23 cellular contexts compared by ENCODE assay signal in the genomic region with DNA sequence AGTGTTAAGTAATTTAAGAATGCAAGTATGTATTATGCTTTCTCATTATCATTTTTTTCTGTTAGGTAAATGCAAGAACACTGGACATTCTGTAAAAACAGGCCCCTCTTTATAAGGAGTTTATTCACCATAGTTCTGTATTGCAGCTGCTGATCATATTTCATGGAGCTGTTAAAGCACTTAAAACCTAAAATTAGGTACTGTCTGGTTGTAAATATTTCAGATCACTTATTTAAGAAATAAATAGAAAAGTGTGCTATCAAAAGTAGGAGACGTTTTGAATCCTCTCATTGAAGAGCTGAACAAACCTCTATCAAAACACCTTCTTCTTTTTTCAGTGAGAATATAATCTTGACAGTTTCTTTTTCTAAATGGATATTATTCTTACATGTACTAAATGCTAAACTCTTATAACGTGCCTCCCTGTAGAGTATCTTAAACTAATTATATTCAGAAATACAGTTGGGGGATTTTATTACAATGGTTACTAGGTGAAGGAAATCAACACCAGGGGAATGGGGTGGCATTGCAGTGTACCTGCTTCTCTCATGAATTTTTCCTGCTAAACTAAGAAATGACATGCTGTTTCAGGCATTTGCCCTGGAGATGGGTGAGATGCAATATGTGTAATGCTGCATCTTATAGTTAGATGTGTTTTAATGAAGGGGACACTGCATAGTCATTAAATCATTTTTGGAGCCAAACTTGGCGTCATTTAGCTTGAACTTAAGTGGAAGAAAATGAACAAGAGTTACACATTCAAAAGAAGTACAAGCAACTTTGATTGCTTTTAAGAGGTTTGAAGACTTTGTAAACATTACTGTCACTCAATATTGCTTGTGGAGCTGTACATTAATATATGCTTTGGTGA. TPM values are rescaled to one million over a fixed set of nuclear protein-coding genes. Genes with fewer than 3 reads are reported as not detected.
DNase-seq lines count a peak whose midpoint lies in the region; ATAC-seq, FAIRE-seq and TF ChIP-seq lines count a peak whose summit lies in the region.
"Had no signal": no experiment of that assay in that cellular context is flagged by ENCODE, and none has a peak within 500 bp of the region (broad histone marks: within the 10 kb centered on the region; RNA-seq: fewer than 3 reads in every experiment).

No MANE protein-coding gene starts in this region.

- in situ Hi-C loops in gastrocnemius medialis (cut with MboI; ENCODE audit: low sequenced_read_pairs in 4 of 4) = loop anchor here in 1 of 4 donors (10.0 kb wide), 2 partner anchors 110 to 190 kb away; no protein-coding TSS in a partner anchor
- in situ Hi-C loops in HepG2 (cut with HindIII; ENCODE audit: extremely low pct_ligation_motif_present, low pct_unique_long_range_greater_than_20kb) = no loop called here

- intact Hi-C loops in gastrocnemius medialis (cut with DNase I; ENCODE audit: low total_unique reads) (no loop called here), HepG2 (cut with micrococcal nuclease; ENCODE audit: unreplicated experiment) (no loop called here)

- FAIRE-seq in HepG2 (lab: Jason Lieb, UNC) = no peak
- FAIRE-seq: G401.6 had no signal

- TF ChIP-seq EP300 in HepG2 (IDR thresholded peaks at IDR 0.05; ENCODE audit: low read depth in 2 of 2, low read length in 2 of 2) (no peak), HepG2 (CRISPR knock-in tag; IDR thresholded peaks at IDR 0.05; ENCODE audit: borderline replicate concordance) (no peak)

- POLR2A ChIA-PET in HepG2 (lab: Yijun Ruan, JAX) = no interaction called here

- no peak overlapping the region for H2AFZ ChIP-seq in HepG2 (ENCODE audit: low read length)

- no peaks in the 10 kb centered on the region for H4K20me1 ChIP-seq in HepG2 (ENCODE audit: insufficient read depth, low read length)

- H3K79me2 ChIP-seq in HepG2 (ENCODE audit: insufficient read depth, low read length) = no peaks in the 10 kb centered on the region

- H3K27ac ChIP-seq in gastrocnemius medialis (peak overlapping the region; percentile 95 to 99 (median 96)), HepG2 (ENCODE audit: extremely low read length, insufficient read depth, low read length) (no peak overlapping the region)

- H3K4me3 ChIP-seq in WI38 (ENCODE audit: low read depth, low read length) (peak overlapping the region; percentile 97), gastrocnemius medialis (peak overlapping the region; percentile 35 to 94 (median 80)), HepG2 (replicated peaks in 1 of 3; ENCODE audit: insufficient read depth in 1 of 3, low read depth in 2 of 3, low read length in 3 of 3) (no peak overlapping the region)
- H3K4me3 ChIP-seq: smooth muscle cell had no signal

- ATAC-seq in gastrocnemius medialis = no peak
- no peak for ATAC-seq in HG02840 (IDR thresholded peaks at IDR 0.05; ENCODE audit: low FRiP score, unreplicated experiment)
- no peak for ATAC-seq in HepG2

- no peak overlapping the region for H3K9ac ChIP-seq in HepG2 (ENCODE audit: insufficient read depth, low read depth, low read length)

- no peaks in the 10 kb centered on the region for H3K9me3 ChIP-seq in gastrocnemius medialis
- no peaks in the 10 kb centered on the region for H3K9me3 ChIP-seq in HepG2 (ENCODE audit: low read length)

- H3K4me2 ChIP-seq in HepG2 (ENCODE audit: low read depth, low read length) = no peak overlapping the region
- H3K4me2 ChIP-seq: smooth muscle cell had no signal

- 0% methylated on average over 3 of the region's 3 CpGs for WGBS in HepG2 (ENCODE audit: low lambda C conversion rate)

- CTCF ChIA-PET in HepG2 (lab: Yijun Ruan, JAX; ENCODE audit: low intra/inter-chr PET ratio, low total read pairs) = no interaction called here

- TF ChIP-seq CTCF in WI38 (IDR thresholded peaks at IDR 0.05; ENCODE audit: low read depth, low read length) (no peak), gastrocnemius medialis (IDR thresholded peaks at IDR 0.05 in 4 of 5, conservative IDR thresholded peaks at IDR 0.05 in 1 of 5) (no peak), HepG2 (CRISPR knock-in tag; IDR thresholded peaks at IDR 0.05) (no peak)

- TF ChIP-seq POLR2A in gastrocnemius medialis (IDR thresholded peaks at IDR 0.05) (no peak), HepG2 (IDR thresholded peaks at IDR 0.05; ENCODE audit: insufficient read depth in 1 of 2, low read depth in 2 of 2, low read length in 2 of 2) (no peak)

- DNase-seq in NCI-H1092 treated with DMSO at 0.1 percent for 48 hours (lab: John Stamatoyannopoulos, UW) (peak; percentile 74), NCI-H1092 (lab: John Stamatoyannopoulos, UW) (no peak), M059J (ENCODE audit: low read depth) (peak; percentile 62), gastrocnemius medialis (no peak), SHP77 (lab: John Stamatoyannopoulos, UW) (no peak), HepG2 (ENCODE audit: low spot score) (no peak)
- DNase-seq: 8988T; activated CD4-positive, alpha-beta memory T cell treated with anti-CD3 and anti-CD28 coated beads, Interleukin-2, amount 10 ng/mL, durations not matched to agents 7 days and 5 days; AML-193; CD8-positive, alpha-beta memory T cell; DMS53; HFFc6; Karpas-422; mammary epithelial cell; NCI-H1105; NCI-H526; stimulated activated CD4-positive, alpha-beta T cell treated with anti-CD3 and anti-CD28 coated beads, Interleukin-2, amount 100 ng/mL, for 24 hours; trophoblast cell had no signal

- no peak for TF ChIP-seq RAD21 in HepG2 (CRISPR knock-in tag; IDR thresholded peaks at IDR 0.05)

- no TSS peak for BruUV-seq in HepG2 (replicated peaks; lab: Mats Ljungman, UMichigan)

- no peaks in the 10 kb centered on the region for H3K27me3 ChIP-seq in gastrocnemius medialis
- peaks cover 8 to 36% of the 10 kb centered on the region in 2 experiments for H3K27me3 ChIP-seq in HepG2 (ENCODE audit: control insufficient read depth in 1 of 2, insufficient read depth in 2 of 2, low read length in 2 of 2)

- H3K36me3 ChIP-seq in gastrocnemius medialis = no peaks in the 10 kb centered on the region
- no peaks in the 10 kb centered on the region for H3K36me3 ChIP-seq in HepG2 (replicated peaks in 1 of 2; ENCODE audit: control insufficient read depth in 1 of 2, insufficient read depth in 2 of 2, low read length in 2 of 2)

- H3K4me1 ChIP-seq in gastrocnemius medialis = peaks cover 30 to 50% of the 10 kb centered on the region in 2 donors
- no peaks in the 10 kb centered on the region for H3K4me1 ChIP-seq in HepG2 (ENCODE audit: insufficient read depth, low read length)

TF ChIP-seq in HepG2, 621 proteins besides CTCF, POLR2A, EP300 and RAD21:
- TF ChIP-seq, protein P1, sequence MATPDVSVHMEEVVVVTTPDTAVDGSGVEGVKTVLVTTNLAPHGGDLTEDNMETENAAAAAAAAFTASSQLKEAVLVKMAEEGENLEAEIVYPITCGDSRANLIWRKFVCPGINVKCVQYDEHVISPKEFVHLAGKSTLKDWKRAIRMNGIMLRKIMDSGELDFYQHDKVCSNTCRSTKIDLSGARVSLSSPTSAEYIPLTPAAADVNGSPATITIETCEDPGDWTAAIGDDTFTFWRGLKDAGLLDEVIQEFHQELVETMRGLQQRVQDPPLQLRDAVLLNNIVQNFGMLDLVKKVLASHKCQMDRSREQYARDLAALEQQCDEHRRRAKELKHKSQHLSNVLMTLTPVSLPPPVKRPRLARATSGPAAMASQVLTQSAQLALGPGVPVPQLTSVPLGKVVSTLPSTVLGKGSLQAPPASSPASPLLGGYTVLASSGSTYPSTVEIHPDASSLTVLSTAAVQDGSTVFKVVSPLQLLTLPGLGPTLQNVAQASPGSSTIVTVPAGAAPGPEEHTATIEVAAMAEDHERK (CRISPR knock-in tag; IDR thresholded peaks at IDR 0.05; ENCODE audit: low read depth) = no peak
- TF ChIP-seq, protein P2, sequence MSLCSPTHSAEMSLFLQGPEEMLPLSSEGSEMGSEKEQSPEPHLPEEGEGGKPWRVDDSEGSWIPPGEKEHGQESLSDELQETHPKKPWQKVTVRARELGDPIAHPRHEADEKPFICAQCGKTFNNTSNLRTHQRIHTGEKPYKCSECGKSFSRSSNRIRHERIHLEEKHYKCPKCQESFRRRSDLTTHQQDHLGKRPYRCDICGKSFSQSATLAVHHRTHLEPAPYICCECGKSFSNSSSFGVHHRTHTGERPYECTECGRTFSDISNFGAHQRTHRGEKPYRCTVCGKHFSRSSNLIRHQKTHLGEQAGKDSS (CRISPR knock-in tag; IDR thresholded peaks at IDR 0.05; ENCODE audit: borderline replicate concordance, low read depth) = no peak
- TF ChIP-seq, protein P3, sequence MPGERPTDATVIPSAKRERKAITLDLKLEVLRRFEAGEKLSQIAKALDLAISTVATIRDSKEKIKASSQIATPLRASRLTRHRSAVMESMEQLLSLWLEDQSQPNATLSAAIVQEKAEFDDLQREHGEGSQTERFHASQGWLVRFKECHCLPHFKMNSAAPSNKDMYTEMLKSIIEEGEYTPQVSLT (CRISPR knock-in tag; IDR thresholded peaks at IDR 0.05; ENCODE audit: borderline replicate concordance, low read depth) = no peak
- no peak for TF ChIP-seq MBD4 (IDR thresholded peaks at IDR 0.05; ENCODE audit: borderline replicate concordance, low read length)

RNA-seq across cellular contexts. Expression of a gene that starts 4.1 kb away (rescaled TPM):
- 8.2 and 12.0 TPM in 2 replicates for total RNA-seq in M059J (2014; rRNA removed; shearing (Covaris generic))
- 100 to 1,000 TPM in 1 of 4 donors, 10 to 100 TPM in 3; 33.7 to 110 (median 62.1) TPM for total RNA-seq in gastrocnemius medialis
- not detected in 2 replicates for total RNA-seq in HepG2 (2016; rRNA removed; fragmentation: Illumina TruSeq; extraction: Trizol)
- not detected in 2 replicates for total RNA-seq in HepG2 (2016; cell fraction: cytosol; rRNA removed; fragmentation: Illumina TruSeq; extraction: Trizol; ENCODE audit: low read depth)
- total RNA-seq in HepG2 (2016; cell fraction: insoluble cytoplasmic fraction; rRNA removed; fragmentation: Illumina TruSeq; extraction: Trizol) = not detected in 2 replicates
- not detected in 2 replicates for total RNA-seq in HepG2 (2016; cell fraction: membrane; rRNA removed; fragmentation: Illumina TruSeq; extraction: Trizol)
- total RNA-seq in HepG2 (2016; cell fraction: nucleus; rRNA removed; fragmentation: Illumina TruSeq; extraction: Trizol) = not detected in 2 replicates
- polyA plus RNA-seq in HepG2 (2011; rRNA removed) = not detected in 2 replicates
- not detected in 2 replicates for polyA plus RNA-seq in HepG2 (2011; cell fraction: cytosol; rRNA removed)
- not detected in 2 replicates for polyA plus RNA-seq in HepG2 (2011; cell fraction: nucleus; rRNA removed)
- polyA plus RNA-seq in HepG2 (2012) = not detected in 2 replicates
- not detected in 2 replicates for polyA plus RNA-seq in HepG2 (2016; cell fraction: cytosol; fragmentation: Illumina TruSeq; extraction: Trizol; ENCODE audit: low read depth)
- not detected in 2 replicates for polyA plus RNA-seq in HepG2 (2016; cell fraction: insoluble cytoplasmic fraction; fragmentation: Illumina TruSeq; extraction: Trizol; ENCODE audit: low read depth)
- polyA plus RNA-seq in HepG2 (2016; cell fraction: membrane; fragmentation: Illumina TruSeq; extraction: Trizol; ENCODE audit: low read depth) = not detected in 2 replicates
- not detected in 2 replicates for polyA plus RNA-seq in HepG2 (2016; cell fraction: nucleus; fragmentation: Illumina TruSeq; extraction: Trizol; ENCODE audit: insufficient read depth, low read depth)
- 350 TPM in 1 of 2 replicates, not detected in the other for polyA minus RNA-seq in HepG2 (2011; rRNA and poly(A)+ RNA removed; ENCODE audit: low replicate concordance)
- 0.18 and 1.2 TPM in 2 replicates for polyA minus RNA-seq in HepG2 (2011; cell fraction: cytosol; rRNA and poly(A)+ RNA removed)
- polyA minus RNA-seq in HepG2 (2011; cell fraction: nucleus; rRNA and poly(A)+ RNA removed) = 0.25 and 0.52 TPM in 2 replicates
- total RNA-seq: activated CD4-positive, alpha-beta memory T cell treated with anti-CD3 and anti-CD28 coated beads, Interleukin-2, amount 10 ng/mL, durations not matched to agents 7 days and 5 days; CD8-positive, alpha-beta memory T cell; HFFc6; mammary epithelial cell; pulmonary artery endothelial cell had no signal
- polyA plus RNA-seq: CD8-positive, alpha-beta memory T cell; mammary epithelial cell; smooth muscle cell had no signal

Comparison
In these comparisons a context has a peak if more than half of its experiments do, and no peak if none do; other contexts are left out.
1. DNase-seq: peak in NCI-H1092 treated with DMSO at 0.1 percent for 48 hours (single experiment) and M059J (single experiment); none in NCI-H1092 (single experiment), gastrocnemius medialis (0 of 2), SHP77 (0 of 2) and HepG2 (single experiment).
2. H3K4me3 ChIP-seq: peak in WI38 (single experiment) and gastrocnemius medialis (4 of 4); none in HepG2 (0 of 3).